ENCODE assay signal across 9 cellular contexts in genomic region chr3:52721002-52721741, GRCh38. TPM values are rescaled to one million over a fixed set of nuclear protein-coding genes. Genes with fewer than 3 reads are reported as not detected.
DNase-seq lines count a peak whose midpoint lies in the region; ATAC-seq lines count a peak whose summit lies in the region.
"Had no signal": no experiment of that assay in that cellular context is flagged by ENCODE, and none has a peak within 500 bp of the region (broad histone marks: within the 10 kb centered on the region; RNA-seq: fewer than 3 reads in every experiment).

No MANE protein-coding gene starts in this region.

- H3K9me3 Mint-ChIP-seq in activated T-cell treated with anti-CD3 and anti-CD28 coated beads, Interleukin-2, amount 50 U/mL, for 72 hours, result peaks cover 0 to 2% of the 10 kb centered on the region in 2 donors
- H3K9me3 Mint-ChIP-seq in activated naive CD8-positive, alpha-beta T cell (ENCODE audit: low read depth), result no peaks in the 10 kb centered on the region
- peaks cover 3% of the 10 kb centered on the region for H3K9me3 Mint-ChIP-seq in stimulated activated effector memory CD8-positive, alpha-beta T cell treated with anti-CD3 and anti-CD28 coated beads, Interleukin-12 subunit alpha, Interleukin-12 subunit beta, amount 100 ng/mL, for 72 hours

- DNase-seq in activated T-cell treated with anti-CD3 and anti-CD28 coated beads, Interleukin-2, amount 50 U/mL, for 72 hours, result no peak
- DNase-seq in activated T-cell treated with anti-CD3 and anti-CD28 coated beads, Interleukin-2, amount 50 U/mL, for 1 hour, result no peak
- DNase-seq in Jurkat, Clone E6-1 (ENCODE audit: low read depth, low spot score), result peak; percentile 99
- no peak for DNase-seq in stimulated activated effector memory CD8-positive, alpha-beta T cell treated with anti-CD3 and anti-CD28 coated beads, Interleukin-12 subunit alpha, Interleukin-12 subunit beta, amount 100 ng/mL, for 72 hours (ENCODE audit: low spot score in 2 of 2)
- DNase-seq in CD1c-positive myeloid dendritic cell (ENCODE audit: extremely low spot score) (no peak), NCI-H2171 (lab: John Stamatoyannopoulos, UW) (no peak), GM03348 (ENCODE audit: low spot score) (no peak)
- DNase-seq: NCI-H1930 had no signal

- H3K4me3 Mint-ChIP-seq in activated T-cell treated with anti-CD3 and anti-CD28 coated beads, Interleukin-2, amount 50 U/mL, for 72 hours, result peak overlapping the region in 1 of 2 donors; percentile 56
- H3K4me3 Mint-ChIP-seq in activated naive CD8-positive, alpha-beta T cell, result peak overlapping the region; percentile 61
- H3K4me3 Mint-ChIP-seq in stimulated activated effector memory CD8-positive, alpha-beta T cell treated with anti-CD3 and anti-CD28 coated beads, Interleukin-12 subunit alpha, Interleukin-12 subunit beta, amount 100 ng/mL, for 72 hours, result no peak overlapping the region

- peak; percentile 41 to 48 for ATAC-seq in activated T-cell treated with anti-CD3 and anti-CD28 coated beads, Interleukin-2, amount 50 U/mL, for 72 hours (replicated peaks in 1 of 2)
- ATAC-seq in stimulated activated effector memory CD8-positive, alpha-beta T cell treated with anti-CD3 and anti-CD28 coated beads, Interleukin-12 subunit alpha, Interleukin-12 subunit beta, amount 100 ng/mL, for 72 hours, result no peak

- H3K27ac Mint-ChIP-seq in activated T-cell treated with anti-CD3 and anti-CD28 coated beads, Interleukin-2, amount 50 U/mL, for 72 hours, result peak overlapping the region; percentile 92
- peak overlapping the region; percentile 87 for H3K27ac Mint-ChIP-seq in activated naive CD8-positive, alpha-beta T cell
- H3K27ac Mint-ChIP-seq in stimulated activated effector memory CD8-positive, alpha-beta T cell treated with anti-CD3 and anti-CD28 coated beads, Interleukin-12 subunit alpha, Interleukin-12 subunit beta, amount 100 ng/mL, for 72 hours, result peak overlapping the region; percentile 54

- H3K4me1 Mint-ChIP-seq in activated T-cell treated with anti-CD3 and anti-CD28 coated beads, Interleukin-2, amount 50 U/mL, for 72 hours (ENCODE audit: low read depth), result peaks cover 23% of the 10 kb centered on the region
- peaks cover 28% of the 10 kb centered on the region for H3K4me1 Mint-ChIP-seq in activated naive CD8-positive, alpha-beta T cell (ENCODE audit: low read depth)
- H3K4me1 Mint-ChIP-seq in stimulated activated effector memory CD8-positive, alpha-beta T cell treated with anti-CD3 and anti-CD28 coated beads, Interleukin-12 subunit alpha, Interleukin-12 subunit beta, amount 100 ng/mL, for 72 hours, result peaks cover 9% of the 10 kb centered on the region

- H3K36me3 Mint-ChIP-seq in activated T-cell treated with anti-CD3 and anti-CD28 coated beads, Interleukin-2, amount 50 U/mL, for 72 hours (ENCODE audit: insufficient read depth in 2 of 2), result peaks cover 2 to 9% of the 10 kb centered on the region in 2 donors
- peaks cover 2% of the 10 kb centered on the region for H3K36me3 Mint-ChIP-seq in activated naive CD8-positive, alpha-beta T cell
- H3K36me3 Mint-ChIP-seq in stimulated activated effector memory CD8-positive, alpha-beta T cell treated with anti-CD3 and anti-CD28 coated beads, Interleukin-12 subunit alpha, Interleukin-12 subunit beta, amount 100 ng/mL, for 72 hours, result no peaks in the 10 kb centered on the region

- no peak overlapping the region for H3K4me3 ChIP-seq in Jurkat, Clone E6-1 (ENCODE audit: low read length)

- H3K27me3 Mint-ChIP-seq in activated T-cell treated with anti-CD3 and anti-CD28 coated beads, Interleukin-2, amount 50 U/mL, for 72 hours (ENCODE audit: low read depth), result no peaks in the 10 kb centered on the region
- no peaks in the 10 kb centered on the region for H3K27me3 Mint-ChIP-seq in activated naive CD8-positive, alpha-beta T cell

RNA-seq across cellular contexts. Expression of gene SPCS1, which starts 15.3 kb away (rescaled TPM):
- total RNA-seq in activated T-cell treated with anti-CD3 and anti-CD28 coated beads, Interleukin-2, amount 50 U/mL, for 72 hours, result 100 to 1,000 TPM; 100 to 111 TPM
- 223 TPM for polyA plus RNA-seq in Jurkat, Clone E6-1 (2012; ENCODE audit: insufficient read depth, insufficient read length)

RNA-seq across cellular contexts. Expression of gene GLT8D1, which starts 15.6 kb away (rescaled TPM):
- total RNA-seq in activated T-cell treated with anti-CD3 and anti-CD28 coated beads, Interleukin-2, amount 50 U/mL, for 72 hours, result 10 to 100 TPM; 37.8 to 38.3 TPM
- 56.1 TPM for polyA plus RNA-seq in Jurkat, Clone E6-1 (2012; ENCODE audit: insufficient read depth, insufficient read length)

RNA-seq across cellular contexts. Expression of gene GNL3, which starts 35.3 kb away (rescaled TPM):
- 100 to 1,000 TPM; 131 to 158 TPM for total RNA-seq in activated T-cell treated with anti-CD3 and anti-CD28 coated beads, Interleukin-2, amount 50 U/mL, for 72 hours
- polyA plus RNA-seq in Jurkat, Clone E6-1 (2012; ENCODE audit: insufficient read depth, insufficient read length), result 144 TPM

RNA-seq across cellular contexts. Expression of gene PBRM1, which starts 35.5 kb away (rescaled TPM):
- 10 to 100 TPM; 66.2 to 66.7 TPM for total RNA-seq in activated T-cell treated with anti-CD3 and anti-CD28 coated beads, Interleukin-2, amount 50 U/mL, for 72 hours
- polyA plus RNA-seq in Jurkat, Clone E6-1 (2012; ENCODE audit: insufficient read depth, insufficient read length), result 47.0 TPM

RNA-seq across cellular contexts. Expression of gene NEK4, which starts 49.6 kb away (rescaled TPM):
- total RNA-seq in activated T-cell treated with anti-CD3 and anti-CD28 coated beads, Interleukin-2, amount 50 U/mL, for 72 hours, result 10 to 100 TPM; 15.9 to 25.6 TPM
- 5.3 TPM for polyA plus RNA-seq in Jurkat, Clone E6-1 (2012; ENCODE audit: insufficient read depth, insufficient read length)
